ENCODE assay signal across 9 cellular contexts in genomic region chr14:52961060-52961639, GRCh38. TPM values are rescaled to one million over a fixed set of nuclear protein-coding genes. Genes with fewer than 3 reads are reported as not detected.
DNase-seq lines count a peak whose midpoint lies in the region; ATAC-seq and TF ChIP-seq lines count a peak whose summit lies in the region.
"Had no signal": no experiment of that assay in that cellular context is flagged by ENCODE, and none has a peak within 500 bp of the region (broad histone marks: within the 10 kb centered on the region; RNA-seq: fewer than 3 reads in every experiment).

No MANE protein-coding gene starts in this region.

- H3K36me3 ChIP-seq in DND-41 (ENCODE audit: insufficient read depth, low read length), result no peaks in the 10 kb centered on the region

- no peak overlapping the region for H3K27ac ChIP-seq in DND-41 (ENCODE audit: low read length)

- no peaks in the 10 kb centered on the region for H3K27me3 ChIP-seq in DND-41 (ENCODE audit: insufficient read depth, low read length, poor library complexity)

- no peaks in the 10 kb centered on the region for H3K9me3 Mint-ChIP-seq in activated CD8-positive, alpha-beta memory T cell treated with anti-CD3 and anti-CD28 coated beads, Interleukin-2, amount 10 ng/mL, durations not matched to agents 7 days and 5 days (ENCODE audit: low read depth)
- H3K9me3 Mint-ChIP-seq in neural crest cell, result peaks cover 2% of the 10 kb centered on the region
- H3K9me3 Mint-ChIP-seq: stimulated activated naive CD8-positive, alpha-beta T cell treated with anti-CD3 and anti-CD28 coated beads, Interleukin-15, Interleukin-2, amounts not matched to agents 100 ng/mL and 50 ng/mL, for 24 hours had no signal

- no peak overlapping the region for H3K4me2 ChIP-seq in DND-41 (ENCODE audit: insufficient read depth, low read length)

- no peaks in the 10 kb centered on the region for H3K79me2 ChIP-seq in DND-41 (ENCODE audit: insufficient read depth, low read length)

- H2AFZ ChIP-seq in DND-41 (ENCODE audit: low read depth, low read length), result 0 out of 2 replicates have a peak overlapping the region, but pooled peaks have one; percentile 0

- CTCF ChIA-PET in activated CD8-positive, alpha-beta memory T cell treated with anti-CD3 and anti-CD28 coated beads, Interleukin-2, amount 10 ng/mL, durations not matched to agents 7 days and 5 days (lab: Charles Lee), result interaction anchor here (0.7 to 3.8 kb wide), 18 partner anchors 9 to 345 kb away, joined by 3 to 47 read pairs (median 5); no protein-coding TSS in a partner anchor

- H3K27me3 Mint-ChIP-seq in activated CD8-positive, alpha-beta memory T cell treated with anti-CD3 and anti-CD28 coated beads, Interleukin-2, amount 10 ng/mL, durations not matched to agents 7 days and 5 days, result no peaks in the 10 kb centered on the region
- no peaks in the 10 kb centered on the region for H3K27me3 Mint-ChIP-seq in neural crest cell (ENCODE audit: low read depth)
- H3K27me3 Mint-ChIP-seq: stimulated activated naive CD8-positive, alpha-beta T cell treated with anti-CD3 and anti-CD28 coated beads, Interleukin-15, Interleukin-2, amounts not matched to agents 100 ng/mL and 50 ng/mL, for 24 hours had no signal

- peak; percentile 90 for ATAC-seq in DND-41 (ENCODE audit: insufficient read depth, low read depth)
- peak; percentile 69 for ATAC-seq in HG02884 (IDR thresholded peaks at IDR 0.05; ENCODE audit: unreplicated experiment)
- ATAC-seq in activated CD8-positive, alpha-beta memory T cell treated with anti-CD3 and anti-CD28 coated beads, Interleukin-2, amount 10 ng/mL, durations not matched to agents 7 days and 5 days, result peak; percentile 75
- ATAC-seq in HG02970 (IDR thresholded peaks at IDR 0.05; ENCODE audit: low FRiP score, unreplicated experiment), result no peak

- no peaks in the 10 kb centered on the region for H3K36me3 Mint-ChIP-seq in activated CD8-positive, alpha-beta memory T cell treated with anti-CD3 and anti-CD28 coated beads, Interleukin-2, amount 10 ng/mL, durations not matched to agents 7 days and 5 days
- no peaks in the 10 kb centered on the region for H3K36me3 Mint-ChIP-seq in neural crest cell (ENCODE audit: low read depth)

- no peaks in the 10 kb centered on the region for H3K9me3 ChIP-seq in DND-41 (ENCODE audit: insufficient read depth, low read length, severe bottlenecking)

- H3K9ac ChIP-seq in DND-41 (ENCODE audit: low read depth, low read length), result no peak overlapping the region

- no peaks in the 10 kb centered on the region for H3K4me1 ChIP-seq in DND-41 (ENCODE audit: insufficient read depth, low read length)

- peaks cover 5% of the 10 kb centered on the region for H3K4me1 Mint-ChIP-seq in activated CD8-positive, alpha-beta memory T cell treated with anti-CD3 and anti-CD28 coated beads, Interleukin-2, amount 10 ng/mL, durations not matched to agents 7 days and 5 days
- H3K4me1 Mint-ChIP-seq in neural crest cell, result peaks cover 17% of the 10 kb centered on the region

- no peak overlapping the region for H3K4me3 ChIP-seq in DND-41 (ENCODE audit: low read depth in 1 of 2, low read length in 2 of 2)

- TF ChIP-seq CTCF in DND-41 (IDR thresholded peaks at IDR 0.05; ENCODE audit: borderline replicate concordance, extremely low read depth, low read length, poor library complexity, severe bottlenecking) (peak; percentile 81), neural crest cell (conservative IDR thresholded peaks at IDR 0.05) (peak; percentile 68)

- no peak overlapping the region for H3K4me3 Mint-ChIP-seq in activated CD8-positive, alpha-beta memory T cell treated with anti-CD3 and anti-CD28 coated beads, Interleukin-2, amount 10 ng/mL, durations not matched to agents 7 days and 5 days
- H3K4me3 Mint-ChIP-seq in neural crest cell, result no peak overlapping the region
- H3K4me3 Mint-ChIP-seq: stimulated activated naive CD8-positive, alpha-beta T cell treated with anti-CD3 and anti-CD28 coated beads, Interleukin-15, Interleukin-2, amounts not matched to agents 100 ng/mL and 50 ng/mL, for 24 hours had no signal

- H3K27ac Mint-ChIP-seq in activated CD8-positive, alpha-beta memory T cell treated with anti-CD3 and anti-CD28 coated beads, Interleukin-2, amount 10 ng/mL, durations not matched to agents 7 days and 5 days, result no peak overlapping the region
- no peak overlapping the region for H3K27ac Mint-ChIP-seq in neural crest cell (ENCODE audit: unreplicated experiment)
- H3K27ac Mint-ChIP-seq: stimulated activated naive CD8-positive, alpha-beta T cell treated with anti-CD3 and anti-CD28 coated beads, Interleukin-15, Interleukin-2, amounts not matched to agents 100 ng/mL and 50 ng/mL, for 24 hours had no signal

- peak; percentile 66 for DNase-seq in DND-41
- peak; percentile 72 for DNase-seq in NCI-H69 (lab: John Stamatoyannopoulos, UW)
- DNase-seq in activated CD8-positive, alpha-beta memory T cell treated with anti-CD3 and anti-CD28 coated beads, Interleukin-2, amount 10 ng/mL, durations not matched to agents 7 days and 5 days, result peak; percentile 61
- peak; percentile 58 for DNase-seq in fibroblast of gingiva (ENCODE audit: low read depth)
- no peak for DNase-seq in neural crest cell (ENCODE audit: low read depth, low spot score)
- DNase-seq in GM19238 (ENCODE audit: insufficient read length, low spot score), result no peak

- H4K20me1 ChIP-seq in DND-41 (ENCODE audit: insufficient read depth, low read length), result no peaks in the 10 kb centered on the region

RNA-seq across cellular contexts. Expression of gene FERMT2, which starts 10.3 kb away (rescaled TPM):
- 1 to 10 TPM in 1 of 2 experiments, under 1 TPM in 1; 0.41 to 1.9 TPM for total RNA-seq in activated CD8-positive, alpha-beta memory T cell treated with anti-CD3 and anti-CD28 coated beads, Interleukin-2, amount 10 ng/mL, durations not matched to agents 7 days and 5 days
- total RNA-seq in neural crest cell, result 57.2 and 64.2 TPM in 2 replicates

Comparison
In these comparisons a context has a peak if more than half of its experiments do, and no peak if none do; other contexts are left out.
1. DNase-seq: peak in DND-41 (single experiment), NCI-H69 (single experiment), activated CD8-positive, alpha-beta memory T cell treated with anti-CD3 and anti-CD28 coated beads, Interleukin-2, amount 10 ng/mL, durations not matched to agents 7 days and 5 days (single experiment) and fibroblast of gingiva (single experiment); none in neural crest cell (single experiment) and GM19238 (single experiment).
2. RNA of gene FERMT2, which starts 10.3 kb away (total RNA-seq): 57.2 to 64.2 TPM in neural crest cell; 0.41 to 1.9 TPM in activated CD8-positive, alpha-beta memory T cell treated with anti-CD3 and anti-CD28 coated beads, Interleukin-2, amount 10 ng/mL, durations not matched to agents 7 days and 5 days; every median in the first group is over 10 times any median in the second.